Comparison of ENCODE assay signal across 1 cellular context in genomic region chr17:59619313-59620063, GRCh38.
TF ChIP-seq lines count a peak whose summit lies in the region.

CLTC (plus strand) TSS chr17:59619895; CDS start chr17:59620132, 237 bp downstream.

TF ChIP-seq in HEK293, 187 proteins besides CTCF, POLR2A, EP300 and RAD21 (continued from another document and continues in another):
- TF ChIP-seq ZSCAN5A (tag by site-specific recombination; IDR thresholded peaks at IDR 0.05) = peak; percentile 95
- TF ChIP-seq ZNF112 (tag by site-specific recombination; IDR thresholded peaks at IDR 0.05) = no peak
- TF ChIP-seq YY1 (tag by site-specific recombination; IDR thresholded peaks at IDR 0.05) = peak; percentile 95
- peak; percentile 93 for TF ChIP-seq GLIS2 (tag by site-specific recombination; IDR thresholded peaks at IDR 0.05)
- TF ChIP-seq GLI4 (tag by site-specific recombination; IDR thresholded peaks at IDR 0.05) = peak; percentile 87
- 0 out of 2 replicates have a peak, but pooled peaks have one; percentile 45 for TF ChIP-seq ZNF707 (tag by site-specific recombination; IDR thresholded peaks at IDR 0.05)
- TF ChIP-seq ZNF221 (tag by site-specific recombination; IDR thresholded peaks at IDR 0.05; ENCODE audit: borderline replicate concordance) = no peak
- TF ChIP-seq ZNF639 (tag by site-specific recombination; IDR thresholded peaks at IDR 0.05) = peak; percentile 99
- TF ChIP-seq PBX3 (CRISPR knock-in tag; IDR thresholded peaks at IDR 0.05) = 0 out of 2 replicates have a peak, but pooled peaks have one; percentile 39
- peak; percentile 33 for TF ChIP-seq SETDB1 (IDR thresholded peaks at IDR 0.05; ENCODE audit: insufficient read length, low read length)
- 0 out of 2 replicates have a peak, but pooled peaks have one; percentile 54 for TF ChIP-seq ZBTB1 (tag by site-specific recombination; IDR thresholded peaks at IDR 0.05)
- peak; percentile 100 for TF ChIP-seq PRDM1 (tag by site-specific recombination; IDR thresholded peaks at IDR 0.05)
- TF ChIP-seq HOXA7 (CRISPR knock-in tag; IDR thresholded peaks at IDR 0.05; ENCODE audit: borderline replicate concordance) = no peak
- no peak for TF ChIP-seq ZNF175 (tag by site-specific recombination; IDR thresholded peaks at IDR 0.05)
- no peak for TF ChIP-seq ZNF302 (tag by site-specific recombination; IDR thresholded peaks at IDR 0.05; ENCODE audit: low read depth)
- no peak for TF ChIP-seq ZNF266 (tag by site-specific recombination; IDR thresholded peaks at IDR 0.05; ENCODE audit: low read depth)
- no peak; the same call in 1 of the 2 replicates for TF ChIP-seq BCL6B (tag by site-specific recombination; IDR thresholded peaks at IDR 0.05)
- 0 out of 2 replicates have a peak, but pooled peaks have one; percentile 7 for TF ChIP-seq ZNF654 (tag by site-specific recombination; IDR thresholded peaks at IDR 0.05; ENCODE audit: low read depth)
- TF ChIP-seq ZNF214 (tag by site-specific recombination; IDR thresholded peaks at IDR 0.05; ENCODE audit: borderline replicate concordance) = no peak
- TF ChIP-seq ZBTB21 (tag by site-specific recombination; IDR thresholded peaks at IDR 0.05) = peak; percentile 96
- peak; percentile 100 for TF ChIP-seq ZBTB10 (tag by site-specific recombination; IDR thresholded peaks at IDR 0.05)
- peak; percentile 88 for TF ChIP-seq ZNF843 (tag by site-specific recombination; IDR thresholded peaks at IDR 0.05)
- TF ChIP-seq ZNF157 (tag by site-specific recombination; IDR thresholded peaks at IDR 0.05) = no peak
- peak; percentile 62; the same call in 1 of the 2 replicates for TF ChIP-seq ZSCAN16 (tag by site-specific recombination; IDR thresholded peaks at IDR 0.05)
- peak; percentile 93 for TF ChIP-seq ZNF610 (tag by site-specific recombination; IDR thresholded peaks at IDR 0.05; ENCODE audit: borderline replicate concordance)
- no peak for TF ChIP-seq ZNF202 (tag by site-specific recombination; IDR thresholded peaks at IDR 0.05; ENCODE audit: borderline replicate concordance)
- peak; percentile 74 for TF ChIP-seq ZNF449 (tag by site-specific recombination; IDR thresholded peaks at IDR 0.05)
- peak; percentile 95 for TF ChIP-seq ZNF146 (tag by site-specific recombination; IDR thresholded peaks at IDR 0.05)
- no peak for TF ChIP-seq ZNF473 (tag by site-specific recombination; IDR thresholded peaks at IDR 0.05)
- peak; percentile 84 for TF ChIP-seq HIC1 (tag by site-specific recombination; IDR thresholded peaks at IDR 0.05)
- TF ChIP-seq SCRT2 (tag by site-specific recombination; IDR thresholded peaks at IDR 0.05) = peak; percentile 47; the same call in 1 of the 2 replicates
- TF ChIP-seq ZNF184 (tag by site-specific recombination; IDR thresholded peaks at IDR 0.05) = peak; percentile 85; the same call in 1 of the 2 replicates
- peak; percentile 87 for TF ChIP-seq ZNF391 (tag by site-specific recombination; IDR thresholded peaks at IDR 0.05; ENCODE audit: borderline replicate concordance, low read depth)
- peak; percentile 90 for TF ChIP-seq ATF2 (tag by site-specific recombination; IDR thresholded peaks at IDR 0.05; ENCODE audit: low read depth)
- TF ChIP-seq ZNF350 (tag by site-specific recombination; IDR thresholded peaks at IDR 0.05) = no peak; the same call in 1 of the 2 replicates
- TF ChIP-seq MZF1 (tag by site-specific recombination; IDR thresholded peaks at IDR 0.05; ENCODE audit: borderline replicate concordance) = 0 out of 2 replicates have a peak, but pooled peaks have one; percentile 38
- TF ChIP-seq INSM2 (tag by site-specific recombination; IDR thresholded peaks at IDR 0.05) = peak; percentile 98
- no peak for TF ChIP-seq ZNF155 (tag by site-specific recombination; IDR thresholded peaks at IDR 0.05)
- peak; percentile 30; the same call in 1 of the 2 replicates for TF ChIP-seq ZNF133 (tag by site-specific recombination; IDR thresholded peaks at IDR 0.05)
- TF ChIP-seq ZFP37 (tag by site-specific recombination; IDR thresholded peaks at IDR 0.05) = peak; percentile 55; the same call in 1 of the 2 replicates
- TF ChIP-seq ZNF239 (tag by site-specific recombination; IDR thresholded peaks at IDR 0.05) = peak; percentile 51; the same call in 1 of the 2 replicates
- 0 out of 2 replicates have a peak, but pooled peaks have one; percentile 30 for TF ChIP-seq ZNF677 (tag by site-specific recombination; IDR thresholded peaks at IDR 0.05)
- TF ChIP-seq ZNF10 (tag by site-specific recombination; IDR thresholded peaks at IDR 0.05) = peak; percentile 73; the same call in 1 of the 2 replicates
- TF ChIP-seq ZNF776 (tag by site-specific recombination; IDR thresholded peaks at IDR 0.05; ENCODE audit: borderline replicate concordance) = no peak
- 0 out of 2 replicates have a peak, but pooled peaks have one; percentile 36 for TF ChIP-seq HOXC10 (CRISPR knock-in tag; IDR thresholded peaks at IDR 0.05)
- peak; percentile 4; the same call in 1 of the 2 replicates for TF ChIP-seq ZNF585B (tag by site-specific recombination; IDR thresholded peaks at IDR 0.05)
- TF ChIP-seq ZNF398 (tag by site-specific recombination; IDR thresholded peaks at IDR 0.05) = peak; percentile 97
- TF ChIP-seq ZNF366 (tag by site-specific recombination; conservative IDR thresholded peaks at IDR 0.05) = peak; percentile 87
